ENCODE assay signal across 8 cellular contexts in genomic region chr1:119948342-119949214, GRCh38. TPM values are rescaled to one million over a fixed set of nuclear protein-coding genes. Genes with fewer than 3 reads are reported as not detected.
DNase-seq lines count a peak whose midpoint lies in the region; ATAC-seq and TF ChIP-seq lines count a peak whose summit lies in the region.

No MANE protein-coding gene starts in this region.

- TF ChIP-seq POLR2A in testis (IDR thresholded peaks at IDR 0.05) = no peak

- WGBS in testis, 2 donors = 44 to 61% methylated on average over 4 to 6 of the region's 6 CpGs

- H3K36me3 ChIP-seq in Loucy (ENCODE audit: insufficient read depth, low read length) = peaks cover 52% of the 10 kb centered on the region; the same call in 1 of the 2 replicates
- H3K36me3 ChIP-seq in osteoblast (ENCODE audit: insufficient read depth, low read length) = peaks cover 55% of the 10 kb centered on the region
- no peaks in the 10 kb centered on the region for H3K36me3 ChIP-seq in testis (ENCODE audit: low read depth, missing control alignments)

- H3K27me3 ChIP-seq in Loucy (ENCODE audit: insufficient read depth, low read length, poor library complexity, severe bottlenecking) = no peaks in the 10 kb centered on the region
- H3K27me3 ChIP-seq in foreskin keratinocyte = no peaks in the 10 kb centered on the region
- no peaks in the 10 kb centered on the region for H3K27me3 ChIP-seq in osteoblast (ENCODE audit: insufficient read depth, low read length)
- H3K27me3 ChIP-seq in testis = no peaks in the 10 kb centered on the region

- H2AFZ ChIP-seq in Loucy (ENCODE audit: low read length) (no peak overlapping the region), osteoblast (ENCODE audit: low read length) (no peak overlapping the region)

- H3K79me2 ChIP-seq in Loucy (ENCODE audit: insufficient read depth, low read length) = no peaks in the 10 kb centered on the region
- H3K79me2 ChIP-seq in osteoblast (ENCODE audit: insufficient read depth, low read length) = peaks cover 48% of the 10 kb centered on the region

- ATAC-seq in GM19395 (IDR thresholded peaks at IDR 0.05; ENCODE audit: unreplicated experiment) (peak; percentile 71), foreskin keratinocyte (peak; percentile 78)

- DNase-seq in Ammon's horn (ENCODE audit: low spot score) (peak; percentile 85), RWPE1 (ENCODE audit: low spot score) (peak; percentile 39), foreskin keratinocyte (peak; percentile 21 to 52), osteoblast (ENCODE audit: insufficient read length, low spot score, missing footprints) (peak; percentile 35), testis (peak; percentile 92)
- peak; percentile 41 to 44 for DNase-seq in activated T-helper 1 cell treated with anti-CD3 and anti-CD28 coated beads, Interleukin-2, amount 50 U/mL, for 16 hours (ENCODE audit: low read depth in 1 of 2, low spot score in 1 of 2)

- no peaks in the 10 kb centered on the region for H3K9me3 ChIP-seq in Loucy (ENCODE audit: insufficient read depth, low read depth, low read length)
- H3K9me3 ChIP-seq in osteoblast (ENCODE audit: low read depth, low read length) = no peaks in the 10 kb centered on the region
- H3K9me3 ChIP-seq in testis = no peaks in the 10 kb centered on the region

- no peak overlapping the region for H3K27ac ChIP-seq in RWPE1
- no peak overlapping the region for H3K27ac ChIP-seq in foreskin keratinocyte
- peak overlapping the region; percentile 77 for H3K27ac ChIP-seq in osteoblast (ENCODE audit: low read depth, low read length)
- peak overlapping the region in 1 of 2 donors; percentile 1 for H3K27ac ChIP-seq in testis

- TF ChIP-seq CTCF in Loucy (conservative IDR thresholded peaks at IDR 0.05; ENCODE audit: low read length) = peak; percentile 94
- TF ChIP-seq CTCF in RWPE1 (conservative IDR thresholded peaks at IDR 0.05; ENCODE audit: low read depth) = peak; percentile 87
- peak; percentile 85 for TF ChIP-seq CTCF in foreskin keratinocyte (conservative IDR thresholded peaks at IDR 0.05)
- peak; percentile 95 for TF ChIP-seq CTCF in osteoblast (IDR thresholded peaks at IDR 0.05; ENCODE audit: extremely low read depth, low read depth, low read length)
- peak; percentile 59 to 81 (median 65) for TF ChIP-seq CTCF in testis (IDR thresholded peaks at IDR 0.05)

- POLR2A ChIA-PET in RWPE1 (lab: Yijun Ruan, JAX; ENCODE audit: low non-redundant PET) = no interaction called here

- H3K9me2 ChIP-seq in Loucy (replicated peaks; ENCODE audit: low read depth, low read length) = no peaks in the 10 kb centered on the region

- H3K4me1 ChIP-seq in Loucy (ENCODE audit: insufficient read depth, low read length, poor library complexity, severe bottlenecking) (no peaks in the 10 kb centered on the region), foreskin keratinocyte (no peaks in the 10 kb centered on the region), osteoblast (ENCODE audit: insufficient read depth, low read length) (peaks cover 28% of the 10 kb centered on the region), testis (peaks cover 17% of the 10 kb centered on the region)

- H4K20me1 ChIP-seq in Loucy (ENCODE audit: insufficient read depth, low read length, poor library complexity, severe bottlenecking) (no peaks in the 10 kb centered on the region), osteoblast (ENCODE audit: insufficient read depth, low read length) (peaks cover 3% of the 10 kb centered on the region)

- no peak overlapping the region for H3K9ac ChIP-seq in Loucy (ENCODE audit: low read depth, low read length, poor library complexity, severe bottlenecking)

- H3K4me3 ChIP-seq in Loucy (ENCODE audit: low read length, poor library complexity, severe bottlenecking) (no peak overlapping the region), osteoblast (ENCODE audit: insufficient read depth, low read length) (no peak overlapping the region), testis (no peak overlapping the region)

- intact Hi-C loops in testis (cut with DNase I; ENCODE audit: low total_unique reads) = no loop called here

- CTCF ChIA-PET in RWPE1 (lab: Yijun Ruan, JAX) = interaction anchor here (0.6 to 1.6 kb wide), 14 partner anchors 8 to 297 kb away, joined by 3 to 8 read pairs (median 4); no protein-coding TSS in a partner anchor

- H3F3A ChIP-seq in Loucy (ENCODE audit: low read depth) = no peaks in the 10 kb centered on the region

- H3K4me2 ChIP-seq in Loucy (ENCODE audit: low read depth, low read length, poor library complexity, severe bottlenecking) = no peak overlapping the region
- no peak overlapping the region for H3K4me2 ChIP-seq in osteoblast (ENCODE audit: insufficient read depth, low read length)

RNA-seq across cellular contexts. Expression of gene ADAM30, which starts 52.3 kb away (rescaled TPM):
- total RNA-seq in foreskin keratinocyte = not detected in 2 replicates
- polyA plus RNA-seq in foreskin keratinocyte = not detected in 2 replicates
- total RNA-seq in osteoblast = not detected in 2 replicates
- 10 to 100 TPM in 1 of 2 donors, 1 to 10 TPM in 1; 9.5 to 13.1 TPM for total RNA-seq in testis
- 52.6 TPM for polyA plus RNA-seq in testis (ENCODE audit: insufficient read depth, low read depth, low replicate concordance)

Comparison
In these comparisons a context has a peak if more than half of its experiments do, and no peak if none do; other contexts are left out.
1. DNase-seq: peak in every context shown above with its lines; median percentile 92 in testis; 85 in Ammon's horn; 42 in activated T-helper 1 cell treated with anti-CD3 and anti-CD28 coated beads, Interleukin-2, amount 50 U/mL, for 16 hours; 39 in RWPE1; 36 in foreskin keratinocyte; 35 in osteoblast.
2. RNA of gene ADAM30, which starts 52.3 kb away (total RNA-seq): 9.5 to 13.1 TPM in testis; not detected in foreskin keratinocyte and not detected in osteoblast; every median in the first group is over 10 times any median in the second.
3. Peak in every context shown above with its lines, with median percentiles within 50 percentile points of each other: CTCF ChIP-seq.